ENCODE assay signal across 8 cellular contexts in genomic region chr22:21417806-21418205, GRCh38. TPM values are rescaled to one million over a fixed set of nuclear protein-coding genes. Genes with fewer than 3 reads are reported as not detected.
A peak's percentile ranks its signal among the peaks of the same experiment; 100 is the strongest.
DNase-seq lines count a peak whose midpoint lies in the region; ATAC-seq and TF ChIP-seq lines count a peak whose summit lies in the region.
"Not testable (repeated sequence)": the region's sequence is repeated elsewhere in the genome, so short reads cannot be mapped to it uniquely, and the experiment has no call there.

No MANE protein-coding gene starts in this region.

- not testable (repeated sequence) for H3K4me1 Mint-ChIP-seq in activated T-helper 17 cell treated with anti-CD3 and anti-CD28 coated beads, Interleukin-2, amount 50 U/mL, for 72 hours

- not testable (repeated sequence) for H3K9me3 ChIP-seq in OCI-LY1 (ENCODE audit: low read length); lower lobe of right lung

- not testable (repeated sequence) for H3K27ac Mint-ChIP-seq in activated T-helper 17 cell treated with anti-CD3 and anti-CD28 coated beads, Interleukin-2, amount 50 U/mL, for 72 hours

- H3K79me2 ChIP-seq in OCI-LY1 (ENCODE audit: insufficient read depth, low read length) = not testable (repeated sequence)

- not testable (repeated sequence) for TF ChIP-seq CTCF in AG09309 (IDR thresholded peaks at IDR 0.05; ENCODE audit: control insufficient read depth, insufficient read depth, low read depth, low read length, missing control alignments); OCI-LY1 (IDR thresholded peaks at IDR 0.05; ENCODE audit: low read length); epithelial cell of proximal tubule (conservative IDR thresholded peaks at IDR 0.05; ENCODE audit: low read depth, low read length); lower lobe of right lung (IDR thresholded peaks at IDR 0.05)

- H3K27me3 ChIP-seq in OCI-LY1 (ENCODE audit: insufficient read depth, low read length); lower lobe of right lung (ENCODE audit: low read depth): not testable (repeated sequence)

- H3K9ac ChIP-seq in OCI-LY1 (ENCODE audit: low read length) = peak overlapping the region; percentile 55; the same call in 1 of the 2 replicates

- H4K20me1 ChIP-seq in OCI-LY1 (ENCODE audit: insufficient read depth, low read length) = not testable (repeated sequence)

- H3F3A ChIP-seq in OCI-LY1 (ENCODE audit: insufficient read depth, low read length) = not testable (repeated sequence)

- not testable (repeated sequence) for H3K4me3 Mint-ChIP-seq in activated T-helper 17 cell treated with anti-CD3 and anti-CD28 coated beads, Interleukin-2, amount 50 U/mL, for 72 hours

- not testable (repeated sequence) for H3K27ac ChIP-seq in OCI-LY1 (ENCODE audit: low read depth, low read length, poor library complexity, severe bottlenecking); lower lobe of right lung; skin epidermis

- DNase-seq in AG09309 (ENCODE audit: low read depth); epithelial cell of proximal tubule (ENCODE audit: low read depth): not testable (repeated sequence)
- peak; percentile 57 for DNase-seq in lower lobe of right lung

- H3K27me3 Mint-ChIP-seq in activated T-helper 17 cell treated with anti-CD3 and anti-CD28 coated beads, Interleukin-2, amount 50 U/mL, for 72 hours = not testable (repeated sequence)

- not testable (repeated sequence) for H3K36me3 ChIP-seq in OCI-LY1 (ENCODE audit: insufficient read depth, low read length); lower lobe of right lung

- intact Hi-C loops in lower lobe of right lung (cut with DNase I) = not testable (repeated sequence)

- not testable (repeated sequence) for H3K9me2 ChIP-seq in OCI-LY1 (ENCODE audit: low read depth, low read length)

- ATAC-seq in GM19455 (IDR thresholded peaks at IDR 0.05; ENCODE audit: unreplicated experiment) (peak; percentile 30), HG02973 (IDR thresholded peaks at IDR 0.05; ENCODE audit: unreplicated experiment) (peak; percentile 26), lower lobe of right lung (peak; percentile 18 to 23)
- peak; percentile 17 for ATAC-seq in activated T-helper 17 cell treated with anti-CD3 and anti-CD28 coated beads, Interleukin-2, amount 50 U/mL, for 72 hours (replicated peaks)

- not testable (repeated sequence) for H3K36me3 Mint-ChIP-seq in activated T-helper 17 cell treated with anti-CD3 and anti-CD28 coated beads, Interleukin-2, amount 50 U/mL, for 72 hours (ENCODE audit: low read depth)

- H3K4me1 ChIP-seq in OCI-LY1 (ENCODE audit: insufficient read depth, low read length, severe bottlenecking); lower lobe of right lung: not testable (repeated sequence)

- not testable (repeated sequence) for H2AFZ ChIP-seq in OCI-LY1 (ENCODE audit: low read length)

- H3K4me3 ChIP-seq in AG09309 (ENCODE audit: control insufficient read depth, low read depth, low read length) (peak overlapping the region; percentile 40), OCI-LY1 (ENCODE audit: low read depth, low read length, poor library complexity, severe bottlenecking) (peak overlapping the region; percentile 57), epithelial cell of proximal tubule (ENCODE audit: low read depth, low read length) (peak overlapping the region; percentile 43), lower lobe of right lung (peak overlapping the region; percentile 54), skin epidermis (peak overlapping the region in 6 of 7 experiments; percentile 23 to 43 (median 33))

- peak overlapping the region; percentile 44; the same call in 1 of the 2 replicates for H3K4me2 ChIP-seq in OCI-LY1 (ENCODE audit: low read length)

- H3K9me3 Mint-ChIP-seq in activated T-helper 17 cell treated with anti-CD3 and anti-CD28 coated beads, Interleukin-2, amount 50 U/mL, for 72 hours = not testable (repeated sequence)

RNA-seq across cellular contexts. Expression of gene HIC2, which starts 0.6 kb away (rescaled TPM):
- total RNA-seq in activated T-helper 17 cell treated with anti-CD3 and anti-CD28 coated beads, Interleukin-2, amount 50 U/mL, for 72 hours = 1 to 10 TPM; 4.8 to 6.2 TPM
- total RNA-seq in epithelial cell of proximal tubule (4.4 and 5.3 TPM in 2 replicates), lower lobe of right lung (5.7 TPM)

RNA-seq across cellular contexts. Expression of gene RIMBP3B, which starts 34.3 kb away (rescaled TPM):
- total RNA-seq in activated T-helper 17 cell treated with anti-CD3 and anti-CD28 coated beads, Interleukin-2, amount 50 U/mL, for 72 hours = under 1 TPM; 0.13 to 0.39 TPM
- 0.29 TPM in 1 of 2 replicates, not detected in the other for total RNA-seq in epithelial cell of proximal tubule
- total RNA-seq in lower lobe of right lung = 0.21 TPM

RNA-seq across cellular contexts. Expression of gene TMEM191C, which starts 49.4 kb away (rescaled TPM):
- 1 to 10 TPM in 1 of 2 donors, under 1 TPM in 1; 0.82 to 5.2 TPM for total RNA-seq in activated T-helper 17 cell treated with anti-CD3 and anti-CD28 coated beads, Interleukin-2, amount 50 U/mL, for 72 hours
- total RNA-seq in epithelial cell of proximal tubule (1.8 and 3.8 TPM in 2 replicates), lower lobe of right lung (3.5 TPM)
